23 cellular contexts compared by ENCODE assay signal in genomic region chr11:70509476-70509875, GRCh38.
A peak's percentile ranks its signal among the peaks of the same experiment; 100 is the strongest.
DNase-seq lines count a peak whose midpoint lies in the region; ATAC-seq, FAIRE-seq and TF ChIP-seq lines count a peak whose summit lies in the region.
"Had no signal": no experiment of that assay in that cellular context is flagged by ENCODE, and none has a peak within 500 bp of the region (broad histone marks: within the 10 kb centered on the region; RNA-seq: fewer than 3 reads in every experiment).

No MANE protein-coding gene starts in this region.

- 57 to 71% methylated on average over 8 of the region's 8 CpGs for WGBS in aorta, 2 donors

- TF ChIP-seq CTCF in left ventricle myocardium inferior (IDR thresholded peaks at IDR 0.05; ENCODE audit: borderline replicate concordance), result no peak
- TF ChIP-seq CTCF in RWPE2 (IDR thresholded peaks at IDR 0.05; ENCODE audit: poor library complexity, severe bottlenecking), result no peak
- no peak for TF ChIP-seq CTCF in kidney (IDR thresholded peaks at IDR 0.05; ENCODE audit: borderline replicate concordance, extremely low read depth, insufficient read depth)

- ATAC-seq in Right ventricle myocardium inferior (no peak), RWPE2 (ENCODE audit: low read depth) (no peak), aorta (ENCODE audit: low FRiP score) (no peak)

- no peak for FAIRE-seq in kidney (lab: Jason Lieb, UNC)
- FAIRE-seq: A204.1, D721Med, GM18507, H54, RCC 7860 had no signal

- H3K4me3 ChIP-seq in left ventricle myocardium inferior, result no peak overlapping the region
- H3K4me3 ChIP-seq in RWPE2 (ENCODE audit: severe bottlenecking), result no peak overlapping the region
- H3K4me3 ChIP-seq in kidney (ENCODE audit: low read length in 2 of 2), result no peak overlapping the region
- no peak overlapping the region for H3K4me3 ChIP-seq in aorta (ENCODE audit: low read length in 2 of 2)

- H3K9ac ChIP-seq in kidney (ENCODE audit: low read length in 2 of 2), result no peak overlapping the region

- DNase-seq in left ventricle myocardium inferior, result peak; percentile 0
- DNase-seq in Right ventricle myocardium inferior (ENCODE audit: missing footprints), result no peak
- peak; percentile 42 for DNase-seq in RWPE2 (ENCODE audit: low spot score)
- DNase-seq in kidney, result peak; percentile 28
- DNase-seq in aorta, result peak; percentile 33 to 43
- DNase-seq in NCI-H1436 (lab: John Stamatoyannopoulos, UW), result no peak
- no peak for DNase-seq in AML-193 (lab: John Stamatoyannopoulos, UW)
- DNase-seq: DMS53, GDM1, KG1, NCI-H1092, NCI-H1436 treated with DMSO at 0.1 percent for 48 hours, NCI-H1930, NCI-H345, NCI-H524, NCI-H774, OCI-M1, SW 1271 had no signal

- H3K9me3 ChIP-seq in left ventricle myocardium inferior (replicated peaks) (peaks cover 38% of the 10 kb centered on the region), RWPE2 (ENCODE audit: severe bottlenecking) (peaks cover 6% of the 10 kb centered on the region), kidney (ENCODE audit: control insufficient read depth in 1 of 2, low read length in 2 of 2) (peaks cover 0 to 9% of the 10 kb centered on the region in 2 donors), aorta (ENCODE audit: control insufficient read depth, low read length) (peaks cover 9% of the 10 kb centered on the region)

- H3K36me3 ChIP-seq in left ventricle myocardium inferior (no peaks in the 10 kb centered on the region), RWPE2 (ENCODE audit: low read depth) (no peaks in the 10 kb centered on the region), kidney (ENCODE audit: control insufficient read depth in 1 of 2, insufficient read depth in 2 of 2, low read length in 2 of 2) (no peaks in the 10 kb centered on the region), aorta (ENCODE audit: control insufficient read depth in 1 of 2, insufficient read depth in 2 of 2, low read length in 1 of 2) (no peaks in the 10 kb centered on the region)

- H3K27me3 ChIP-seq in left ventricle myocardium inferior (ENCODE audit: low read depth) (peaks cover 42% of the 10 kb centered on the region), RWPE2 (ENCODE audit: insufficient read depth, poor library complexity, severe bottlenecking) (no peaks in the 10 kb centered on the region), aorta (ENCODE audit: control insufficient read depth in 1 of 2, insufficient read depth in 2 of 2, low read length in 1 of 2) (no peaks in the 10 kb centered on the region)

- intact Hi-C loops in left ventricle myocardium inferior (cut with micrococcal nuclease) (no loop called here), Right ventricle myocardium inferior (cut with DNase I) (no loop called here), kidney (cut with DNase I) (no loop called here), aorta (cut with DNase I) (no loop called here)

- H3K4me1 ChIP-seq in left ventricle myocardium inferior (no peaks in the 10 kb centered on the region), RWPE2 (ENCODE audit: insufficient read depth, poor library complexity, severe bottlenecking) (no peaks in the 10 kb centered on the region), kidney (ENCODE audit: control insufficient read depth in 1 of 2, insufficient read depth in 1 of 2, low read depth in 1 of 2, low read length in 2 of 2) (no peaks in the 10 kb centered on the region), aorta (ENCODE audit: control insufficient read depth in 1 of 2, insufficient read depth in 2 of 2, low read length in 2 of 2) (no peaks in the 10 kb centered on the region)

- no peak overlapping the region for H3K27ac ChIP-seq in left ventricle myocardium inferior (replicated peaks)
- H3K27ac ChIP-seq in RWPE2 (ENCODE audit: poor library complexity, severe bottlenecking), result no peak overlapping the region
- no peak overlapping the region for H3K27ac ChIP-seq in kidney (ENCODE audit: low read depth in 2 of 2, low read length in 2 of 2)
- H3K27ac ChIP-seq in aorta (ENCODE audit: low read depth in 1 of 2, low read length in 2 of 2), result no peak overlapping the region

Comparison
In these comparisons a context has a peak if more than half of its experiments do, and no peak if none do; other contexts are left out.
1. DNase-seq: peak in left ventricle myocardium inferior (single experiment), RWPE2 (single experiment), kidney (single experiment) and aorta (2 of 2); none in Right ventricle myocardium inferior (single experiment), NCI-H1436 (single experiment) and AML-193 (0 of 2).